Comparison of ENCODE assay signal across 16 cellular contexts in the genomic region with DNA sequence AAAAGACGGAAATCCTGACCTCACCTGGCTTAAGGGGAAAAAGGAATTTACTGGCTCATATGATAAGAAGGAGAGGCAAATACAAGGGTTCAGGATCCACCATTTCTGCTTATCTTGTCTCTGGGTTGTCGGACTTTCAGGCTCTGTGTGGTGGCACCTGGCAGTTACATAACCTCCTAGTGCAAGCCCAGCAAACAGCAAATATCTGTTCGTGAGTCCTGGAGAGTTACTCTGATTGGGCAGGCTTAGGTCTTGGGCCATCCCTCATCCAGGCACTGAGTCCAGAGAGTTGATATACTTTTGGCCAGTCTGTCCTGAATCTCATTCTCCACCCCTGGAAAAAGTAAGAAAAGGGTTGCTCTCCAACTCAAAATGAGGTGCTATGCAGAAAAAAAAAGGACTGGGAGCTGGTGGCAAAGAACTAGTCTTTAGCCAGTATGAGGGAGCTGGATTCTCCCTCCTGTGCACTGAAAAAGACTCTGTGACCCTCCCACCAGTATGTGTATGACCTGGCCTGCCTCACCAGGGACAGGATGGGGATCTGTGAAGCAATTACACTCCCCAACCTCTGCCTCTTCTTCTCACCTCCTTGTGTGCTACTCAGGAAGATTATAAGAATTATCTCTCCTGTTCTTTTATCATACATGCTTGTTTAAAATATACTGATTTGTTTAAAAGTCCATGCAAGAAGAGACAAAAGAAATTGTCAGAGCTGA.
DNase-seq lines count a peak whose midpoint lies in the region; ATAC-seq and TF ChIP-seq lines count a peak whose summit lies in the region.
"Had no signal": no experiment of that assay in that cellular context is flagged by ENCODE, and none has a peak within 500 bp of the region (broad histone marks: within the 10 kb centered on the region; RNA-seq: fewer than 3 reads in every experiment).

No MANE protein-coding gene starts in this region.

- H3K4me3 Mint-ChIP-seq in immature natural killer cell: no peak overlapping the region
- H3K4me3 Mint-ChIP-seq: brain had no signal

- WGBS in heart right ventricle, 2 donors: 64 to 68% methylated on average over 3 of the region's 3 CpGs

- no peaks in the 10 kb centered on the region for H3K9me2 ChIP-seq in PC-3 (replicated peaks; ENCODE audit: low read length)

- CTCF ChIA-PET in Panc1 (lab: Charles Lee) (no interaction called here), PC-3 (lab: Charles Lee) (no interaction called here)

- H2AFZ ChIP-seq in PC-3 (ENCODE audit: low read length): no peak overlapping the region

- BruUV-seq in Panc1 (replicated peaks; lab: Mats Ljungman, UMichigan): no TSS peak
- BruUV-seq in PC-3 (replicated peaks; lab: Mats Ljungman, UMichigan): no TSS peak

- peak overlapping the region in 6 of 10 donors; percentile 81 to 87 (median 86) for H3K27ac ChIP-seq in heart right ventricle
- H3K27ac ChIP-seq in Panc1 (ENCODE audit: low read length): no peak overlapping the region
- no peak overlapping the region for H3K27ac ChIP-seq in PC-3 (ENCODE audit: low read length)

- peak overlapping the region; percentile 27 to 83 (median 54) for H3K27ac Mint-ChIP-seq in immature natural killer cell

- no peaks in the 10 kb centered on the region for H3K79me2 ChIP-seq in PC-3 (ENCODE audit: low read length)

- no peaks in the 10 kb centered on the region for H3K27me3 ChIP-seq in heart right ventricle
- H3K27me3 ChIP-seq in Panc1 (ENCODE audit: control insufficient read depth, insufficient read depth, low read length): no peaks in the 10 kb centered on the region
- no peaks in the 10 kb centered on the region for H3K27me3 ChIP-seq in PC-3 (ENCODE audit: low read length)

- H3K9me3 Mint-ChIP-seq in immature natural killer cell: no peaks in the 10 kb centered on the region
- H3K9me3 Mint-ChIP-seq: brain had no signal

- H4K20me1 ChIP-seq in PC-3 (ENCODE audit: low read length): no peaks in the 10 kb centered on the region

- H3K4me3 ChIP-seq in heart right ventricle: no peak overlapping the region
- no peak overlapping the region for H3K4me3 ChIP-seq in Panc1 (ENCODE audit: low read depth in 2 of 2, low read length in 2 of 2)
- no peak overlapping the region for H3K4me3 ChIP-seq in PC-3 (ENCODE audit: low read length)

- H3K4me1 Mint-ChIP-seq in immature natural killer cell: peaks cover 46 to 59% of the 10 kb centered on the region in 2 donors

- DNase-seq in heart right ventricle (no peak), left cardiac atrium (no peak), Panc1 (ENCODE audit: low read depth, low spot score) (no peak), immature natural killer cell (no peak), NCI-H345 (lab: John Stamatoyannopoulos, UW) (no peak), posterior vena cava (ENCODE audit: low spot score) (no peak), PC-3 (no peak)
- DNase-seq: activated effector memory CD4-positive, alpha-beta T cell treated with Interleukin-2 at 50 U/mL for 16 hours; effector memory CD4-positive, alpha-beta T cell; NCI-H2029 treated with DMSO at 0.1 percent for 48 hours; SIG-M5; stimulated activated naive CD4-positive, alpha-beta T cell; T1000 had no signal

- H3K9ac ChIP-seq in PC-3 (ENCODE audit: low read length): no peak overlapping the region

- intact Hi-C loops in heart right ventricle (cut with DNase I) (loop anchor here in 1 of 10 donors (10.0 kb wide), 1 partner anchor 48 kb away; no protein-coding TSS in a partner anchor), left cardiac atrium (cut with DNase I) (no loop called here), Panc1 (cut with micrococcal nuclease; ENCODE audit: unreplicated experiment) (no loop called here), posterior vena cava (cut with DNase I) (no loop called here), PC-3 (cut with micrococcal nuclease) (no loop called here)

- in situ Hi-C loops in Panc1 (cut with HindIII; ENCODE audit: low pct_unique_long_range_greater_than_20kb, low sequenced_read_pairs): no loop called here

- H3F3A ChIP-seq in PC-3 (ENCODE audit: low read length, unreplicated experiment): no peaks in the 10 kb centered on the region

- POLR2A ChIA-PET in Panc1 (lab: Charles Lee): no interaction called here
- POLR2A ChIA-PET in PC-3 (lab: Charles Lee; ENCODE audit: unreplicated experiment): no interaction called here

- no peak overlapping the region for H3K4me2 ChIP-seq in PC-3 (ENCODE audit: low read length)

- peak in 2 of 8 donors; percentile 35 to 50 for ATAC-seq in heart right ventricle
- no peak for ATAC-seq in left cardiac atrium
- peak; percentile 58; the same call in 1 of the 2 replicates for ATAC-seq in Panc1
- ATAC-seq in GM18870 (IDR thresholded peaks at IDR 0.05; ENCODE audit: unreplicated experiment): no peak
- no peak for ATAC-seq in PC-3
- ATAC-seq: HCT116 had no signal

- TF ChIP-seq CTCF in heart right ventricle (IDR thresholded peaks at IDR 0.05) (no peak), Panc1 (IDR thresholded peaks at IDR 0.05) (no peak), PC-3 (conservative IDR thresholded peaks at IDR 0.05; ENCODE audit: low read depth, low read length) (no peak)

- peaks cover 0 to 1% (median 0%) of the 10 kb centered on the region in 3 donors for H3K27me3 Mint-ChIP-seq in immature natural killer cell (ENCODE audit: low read depth in 3 of 3)
- H3K27me3 Mint-ChIP-seq: brain had no signal

- peaks cover 22 to 63% (median 53%) of the 10 kb centered on the region in 3 donors for H3K36me3 Mint-ChIP-seq in immature natural killer cell
- H3K36me3 Mint-ChIP-seq: brain had no signal

- H3K9me3 ChIP-seq in heart right ventricle (no peaks in the 10 kb centered on the region), Panc1 (ENCODE audit: control insufficient read depth, insufficient read depth, low read depth, low read length) (no peaks in the 10 kb centered on the region), PC-3 (ENCODE audit: low read length) (no peaks in the 10 kb centered on the region)

- H3K4me1 ChIP-seq in heart right ventricle (peaks cover 2 to 71% (median 51%) of the 10 kb centered on the region in 9 donors), Panc1 (ENCODE audit: control insufficient read depth, insufficient read depth, low read length) (no peaks in the 10 kb centered on the region), PC-3 (ENCODE audit: insufficient read depth, low read length) (peaks cover 15% of the 10 kb centered on the region)

- H3K36me3 ChIP-seq in heart right ventricle: peaks cover 0 to 47% (median 0%) of the 10 kb centered on the region in 9 donors
- peaks cover 4% of the 10 kb centered on the region for H3K36me3 ChIP-seq in Panc1 (ENCODE audit: control insufficient read depth, insufficient read depth, low read length)
- H3K36me3 ChIP-seq in PC-3 (ENCODE audit: low read depth, low read length): 0 out of 2 replicates have a peak, but pooled peaks cover 4% of the 10 kb centered on the region

Comparison
In these comparisons a context has a peak if more than half of its experiments do, and no peak if none do; other contexts are left out.
1. H3K27ac ChIP-seq: peak in heart right ventricle (6 of 10); none in Panc1 (single experiment) and PC-3 (single experiment).